20 cellular contexts compared by ENCODE assay signal in the genomic region with DNA sequence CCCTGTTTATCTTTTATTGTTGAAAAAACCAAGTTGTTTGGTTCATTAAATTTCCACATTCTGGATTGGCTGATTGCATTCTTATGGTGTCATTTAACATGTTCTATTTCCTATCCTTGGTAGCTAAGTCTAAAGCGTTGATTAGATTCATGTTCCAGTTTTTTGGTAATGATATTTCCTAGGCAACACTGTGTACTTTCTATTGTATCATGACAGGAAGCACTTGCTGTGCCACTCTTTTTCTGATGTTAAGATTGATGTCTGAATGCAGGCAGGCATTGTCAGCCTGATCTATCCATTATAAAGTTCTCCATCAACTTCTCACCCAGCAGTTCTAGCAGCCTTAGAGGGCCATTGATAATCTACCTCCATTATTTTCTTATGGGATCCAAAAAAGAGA.
"Had no signal": no experiment of that assay in that cellular context is flagged by ENCODE, and none has a peak within 500 bp of the region (broad histone marks: within the 10 kb centered on the region; RNA-seq: fewer than 3 reads in every experiment).

No MANE protein-coding gene starts in this region.

- ATAC-seq: activated CD8-positive, alpha-beta memory T cell treated with anti-CD3 and anti-CD28 coated beads, Interleukin-2, amount 10 ng/mL, durations not matched to agents 7 days and 5 days; activated naive CD4-positive, alpha-beta T cell treated with anti-CD3 and anti-CD28 coated beads, Interleukin-2, amount 50 U/mL, for 72 hours; activated naive CD8-positive, alpha-beta T cell treated with anti-CD3 and anti-CD28 coated beads, Interleukin-2, amount 50 U/mL, for 24 hours; body of pancreas; T-helper 17 cell had no signal

- DNase-seq: activated B cell treated with CpG ODN at 0.5 μM for 24 hours; activated CD4-positive, alpha-beta T cell treated with anti-CD3 and anti-CD28 coated beads for 1 hour; activated CD4-positive, alpha-beta T cell treated with anti-CD3 and anti-CD28 coated beads, Interleukin-2, amount 10 ng/mL, durations not matched to agents 24 days and 14 days; activated CD4-positive, alpha-beta T cell treated with anti-CD3 and anti-CD28 coated beads, Interleukin-2, amount 50 U/mL, for 48 hours; activated CD8-positive, alpha-beta memory T cell treated with anti-CD3 and anti-CD28 coated beads, Interleukin-2, amount 10 ng/mL, durations not matched to agents 7 days and 5 days; activated effector memory CD4-positive, alpha-beta T cell treated with Interleukin-2 at 50 U/mL for 16 hours; activated naive CD4-positive, alpha-beta T cell treated with Interleukin-2 at 50 U/mL for 16 hours; activated naive CD8-positive, alpha-beta T cell treated with anti-CD3 and anti-CD28 coated beads, Interleukin-2, amount 50 U/mL, for 24 hours; activated T-cell treated with anti-CD3 and anti-CD28 coated beads, Interleukin-2, amount 50 U/mL, for 24 hours; body of pancreas; central memory CD4-positive, alpha-beta T cell; NCI-H1092; NCI-H2107; NCI-H446; NCI-H524; NCI-H82; SHP77 treated with DMSO at 0.1 percent for 48 hours; T-helper 17 cell; T-helper 9 cell had no signal
